Comparison of ENCODE assay signal across 1 cellular context in genomic region chr19:17200408-17201079, GRCh38.
A peak's percentile ranks its signal among the peaks of the same experiment; 100 is the strongest.
TF ChIP-seq lines count a peak whose summit lies in the region.

No MANE protein-coding gene starts in this region.

TF ChIP-seq in HepG2, 621 proteins besides CTCF, POLR2A, EP300 and RAD21 (continued from another document and continues in another):
- TF ChIP-seq, protein P1, sequence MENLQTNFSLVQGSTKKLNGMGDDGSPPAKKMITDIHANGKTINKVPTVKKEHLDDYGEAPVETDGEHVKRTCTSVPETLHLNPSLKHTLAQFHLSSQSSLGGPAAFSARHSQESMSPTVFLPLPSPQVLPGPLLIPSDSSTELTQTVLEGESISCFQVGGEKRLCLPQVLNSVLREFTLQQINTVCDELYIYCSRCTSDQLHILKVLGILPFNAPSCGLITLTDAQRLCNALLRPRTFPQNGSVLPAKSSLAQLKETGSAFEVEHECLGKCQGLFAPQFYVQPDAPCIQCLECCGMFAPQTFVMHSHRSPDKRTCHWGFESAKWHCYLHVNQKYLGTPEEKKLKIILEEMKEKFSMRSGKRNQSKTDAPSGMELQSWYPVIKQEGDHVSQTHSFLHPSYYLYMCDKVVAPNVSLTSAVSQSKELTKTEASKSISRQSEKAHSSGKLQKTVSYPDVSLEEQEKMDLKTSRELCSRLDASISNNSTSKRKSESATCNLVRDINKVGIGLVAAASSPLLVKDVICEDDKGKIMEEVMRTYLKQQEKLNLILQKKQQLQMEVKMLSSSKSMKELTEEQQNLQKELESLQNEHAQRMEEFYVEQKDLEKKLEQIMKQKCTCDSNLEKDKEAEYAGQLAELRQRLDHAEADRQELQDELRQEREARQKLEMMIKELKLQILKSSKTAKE (CRISPR knock-in tag; IDR thresholded peaks at IDR 0.05; ENCODE audit: borderline replicate concordance): 0 out of 2 replicates have a peak, but pooled peaks have one; percentile 39
- TF ChIP-seq, protein P2, sequence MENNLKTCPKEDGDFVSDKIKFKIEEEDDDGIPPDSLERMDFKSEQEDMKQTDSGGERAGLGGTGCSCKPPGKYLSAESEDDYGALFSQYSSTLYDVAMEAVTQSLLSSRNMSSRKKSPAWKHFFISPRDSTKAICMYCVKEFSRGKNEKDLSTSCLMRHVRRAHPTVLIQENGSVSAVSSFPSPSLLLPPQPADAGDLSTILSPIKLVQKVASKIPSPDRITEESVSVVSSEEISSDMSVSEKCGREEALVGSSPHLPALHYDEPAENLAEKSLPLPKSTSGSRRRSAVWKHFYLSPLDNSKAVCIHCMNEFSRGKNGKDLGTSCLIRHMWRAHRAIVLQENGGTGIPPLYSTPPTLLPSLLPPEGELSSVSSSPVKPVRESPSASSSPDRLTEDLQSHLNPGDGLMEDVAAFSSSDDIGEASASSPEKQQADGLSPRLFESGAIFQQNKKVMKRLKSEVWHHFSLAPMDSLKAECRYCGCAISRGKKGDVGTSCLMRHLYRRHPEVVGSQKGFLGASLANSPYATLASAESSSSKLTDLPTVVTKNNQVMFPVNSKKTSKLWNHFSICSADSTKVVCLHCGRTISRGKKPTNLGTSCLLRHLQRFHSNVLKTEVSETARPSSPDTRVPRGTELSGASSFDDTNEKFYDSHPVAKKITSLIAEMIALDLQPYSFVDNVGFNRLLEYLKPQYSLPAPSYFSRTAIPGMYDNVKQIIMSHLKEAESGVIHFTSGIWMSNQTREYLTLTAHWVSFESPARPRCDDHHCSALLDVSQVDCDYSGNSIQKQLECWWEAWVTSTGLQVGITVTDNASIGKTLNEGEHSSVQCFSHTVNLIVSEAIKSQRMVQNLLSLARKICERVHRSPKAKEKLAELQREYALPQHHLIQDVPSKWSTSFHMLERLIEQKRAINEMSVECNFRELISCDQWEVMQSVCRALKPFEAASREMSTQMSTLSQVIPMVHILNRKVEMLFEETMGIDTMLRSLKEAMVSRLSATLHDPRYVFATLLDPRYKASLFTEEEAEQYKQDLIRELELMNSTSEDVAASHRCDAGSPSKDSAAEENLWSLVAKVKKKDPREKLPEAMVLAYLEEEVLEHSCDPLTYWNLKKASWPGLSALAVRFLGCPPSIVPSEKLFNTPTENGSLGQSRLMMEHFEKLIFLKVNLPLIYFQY (CRISPR knock-in tag; IDR thresholded peaks at IDR 0.05; ENCODE audit: borderline replicate concordance): no peak
- TF ChIP-seq NFIB (CRISPR knock-in tag; IDR thresholded peaks at IDR 0.05; ENCODE audit: borderline replicate concordance): no peak
- TF ChIP-seq KLF12 (CRISPR knock-in tag; IDR thresholded peaks at IDR 0.05; ENCODE audit: borderline replicate concordance): no peak
- no peak for TF ChIP-seq ATRX (CRISPR knock-in tag; IDR thresholded peaks at IDR 0.05; ENCODE audit: borderline replicate concordance)
- TF ChIP-seq ZNF564 (CRISPR knock-in tag; IDR thresholded peaks at IDR 0.05): no peak
- TF ChIP-seq EEA1 (CRISPR knock-in tag; IDR thresholded peaks at IDR 0.05; ENCODE audit: borderline replicate concordance): no peak
- TF ChIP-seq RERE (CRISPR knock-in tag; IDR thresholded peaks at IDR 0.05; ENCODE audit: low read depth): no peak
- TF ChIP-seq NR2F1 (CRISPR knock-in tag; IDR thresholded peaks at IDR 0.05): peak; percentile 78 to 90; a peak in 3 of 4 replicates
- no peak for TF ChIP-seq MAFG (CRISPR knock-in tag; IDR thresholded peaks at IDR 0.05)
- TF ChIP-seq ESRRA (CRISPR knock-in tag; IDR thresholded peaks at IDR 0.05; ENCODE audit: low read depth): peak; percentile 52
- peak; percentile 55; the same call in 1 of the 2 replicates for TF ChIP-seq ZMYM4 (CRISPR knock-in tag; IDR thresholded peaks at IDR 0.05)
- no peak for TF ChIP-seq CEBPB (IDR thresholded peaks at IDR 0.05; ENCODE audit: borderline replicate concordance, low read depth, low read length)
- peak; percentile 45; the same call in 1 of the 2 replicates for TF ChIP-seq MIER2 (CRISPR knock-in tag; IDR thresholded peaks at IDR 0.05)
- 0 out of 2 replicates have a peak, but pooled peaks have one; percentile 29 for TF ChIP-seq ZNF414 (CRISPR knock-in tag; IDR thresholded peaks at IDR 0.05)
- no peak for TF ChIP-seq IKZF1 (IDR thresholded peaks at IDR 0.05)
- TF ChIP-seq MAX (IDR thresholded peaks at IDR 0.05): peak; percentile 86
- no peak for TF ChIP-seq ZNF230 (CRISPR knock-in tag; IDR thresholded peaks at IDR 0.05)
- TF ChIP-seq, protein P3, sequence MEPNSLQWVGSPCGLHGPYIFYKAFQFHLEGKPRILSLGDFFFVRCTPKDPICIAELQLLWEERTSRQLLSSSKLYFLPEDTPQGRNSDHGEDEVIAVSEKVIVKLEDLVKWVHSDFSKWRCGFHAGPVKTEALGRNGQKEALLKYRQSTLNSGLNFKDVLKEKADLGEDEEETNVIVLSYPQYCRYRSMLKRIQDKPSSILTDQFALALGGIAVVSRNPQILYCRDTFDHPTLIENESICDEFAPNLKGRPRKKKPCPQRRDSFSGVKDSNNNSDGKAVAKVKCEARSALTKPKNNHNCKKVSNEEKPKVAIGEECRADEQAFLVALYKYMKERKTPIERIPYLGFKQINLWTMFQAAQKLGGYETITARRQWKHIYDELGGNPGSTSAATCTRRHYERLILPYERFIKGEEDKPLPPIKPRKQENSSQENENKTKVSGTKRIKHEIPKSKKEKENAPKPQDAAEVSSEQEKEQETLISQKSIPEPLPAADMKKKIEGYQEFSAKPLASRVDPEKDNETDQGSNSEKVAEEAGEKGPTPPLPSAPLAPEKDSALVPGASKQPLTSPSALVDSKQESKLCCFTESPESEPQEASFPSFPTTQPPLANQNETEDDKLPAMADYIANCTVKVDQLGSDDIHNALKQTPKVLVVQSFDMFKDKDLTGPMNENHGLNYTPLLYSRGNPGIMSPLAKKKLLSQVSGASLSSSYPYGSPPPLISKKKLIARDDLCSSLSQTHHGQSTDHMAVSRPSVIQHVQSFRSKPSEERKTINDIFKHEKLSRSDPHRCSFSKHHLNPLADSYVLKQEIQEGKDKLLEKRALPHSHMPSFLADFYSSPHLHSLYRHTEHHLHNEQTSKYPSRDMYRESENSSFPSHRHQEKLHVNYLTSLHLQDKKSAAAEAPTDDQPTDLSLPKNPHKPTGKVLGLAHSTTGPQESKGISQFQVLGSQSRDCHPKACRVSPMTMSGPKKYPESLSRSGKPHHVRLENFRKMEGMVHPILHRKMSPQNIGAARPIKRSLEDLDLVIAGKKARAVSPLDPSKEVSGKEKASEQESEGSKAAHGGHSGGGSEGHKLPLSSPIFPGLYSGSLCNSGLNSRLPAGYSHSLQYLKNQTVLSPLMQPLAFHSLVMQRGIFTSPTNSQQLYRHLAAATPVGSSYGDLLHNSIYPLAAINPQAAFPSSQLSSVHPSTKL (CRISPR knock-in tag; IDR thresholded peaks at IDR 0.05): peak; percentile 58
- no peak for TF ChIP-seq PCBP1 (IDR thresholded peaks at IDR 0.05; ENCODE audit: borderline replicate concordance, low read depth, low read length)
- TF ChIP-seq, protein P4, sequence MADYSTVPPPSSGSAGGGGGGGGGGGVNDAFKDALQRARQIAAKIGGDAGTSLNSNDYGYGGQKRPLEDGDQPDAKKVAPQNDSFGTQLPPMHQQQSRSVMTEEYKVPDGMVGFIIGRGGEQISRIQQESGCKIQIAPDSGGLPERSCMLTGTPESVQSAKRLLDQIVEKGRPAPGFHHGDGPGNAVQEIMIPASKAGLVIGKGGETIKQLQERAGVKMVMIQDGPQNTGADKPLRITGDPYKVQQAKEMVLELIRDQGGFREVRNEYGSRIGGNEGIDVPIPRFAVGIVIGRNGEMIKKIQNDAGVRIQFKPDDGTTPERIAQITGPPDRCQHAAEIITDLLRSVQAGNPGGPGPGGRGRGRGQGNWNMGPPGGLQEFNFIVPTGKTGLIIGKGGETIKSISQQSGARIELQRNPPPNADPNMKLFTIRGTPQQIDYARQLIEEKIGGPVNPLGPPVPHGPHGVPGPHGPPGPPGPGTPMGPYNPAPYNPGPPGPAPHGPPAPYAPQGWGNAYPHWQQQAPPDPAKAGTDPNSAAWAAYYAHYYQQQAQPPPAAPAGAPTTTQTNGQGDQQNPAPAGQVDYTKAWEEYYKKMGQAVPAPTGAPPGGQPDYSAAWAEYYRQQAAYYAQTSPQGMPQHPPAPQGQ (CRISPR knock-in tag; IDR thresholded peaks at IDR 0.05; ENCODE audit: borderline replicate concordance): no peak
- TF ChIP-seq SAP130 (CRISPR knock-in tag; IDR thresholded peaks at IDR 0.05; ENCODE audit: low read depth): peak; percentile 67
- 0 out of 2 replicates have a peak, but pooled peaks have one; percentile 58 for TF ChIP-seq TARDBP (CRISPR knock-in tag; IDR thresholded peaks at IDR 0.05)
- no peak for TF ChIP-seq JDP2 (CRISPR knock-in tag; IDR thresholded peaks at IDR 0.05; ENCODE audit: borderline replicate concordance)
- no peak for TF ChIP-seq ZNF280B (CRISPR knock-in tag; IDR thresholded peaks at IDR 0.05; ENCODE audit: borderline replicate concordance)
- TF ChIP-seq RCOR2 (CRISPR knock-in tag; IDR thresholded peaks at IDR 0.05): peak; percentile 78; the same call in 1 of the 2 replicates
- no peak for TF ChIP-seq MAFF (IDR thresholded peaks at IDR 0.05; ENCODE audit: low read depth, low read length)
- TF ChIP-seq THAP11 (CRISPR knock-in tag; IDR thresholded peaks at IDR 0.05): 0 out of 2 replicates have a peak, but pooled peaks have one; percentile 32
- no peak for TF ChIP-seq ZNF670 (CRISPR knock-in tag; IDR thresholded peaks at IDR 0.05; ENCODE audit: borderline replicate concordance)
- TF ChIP-seq, protein P5, sequence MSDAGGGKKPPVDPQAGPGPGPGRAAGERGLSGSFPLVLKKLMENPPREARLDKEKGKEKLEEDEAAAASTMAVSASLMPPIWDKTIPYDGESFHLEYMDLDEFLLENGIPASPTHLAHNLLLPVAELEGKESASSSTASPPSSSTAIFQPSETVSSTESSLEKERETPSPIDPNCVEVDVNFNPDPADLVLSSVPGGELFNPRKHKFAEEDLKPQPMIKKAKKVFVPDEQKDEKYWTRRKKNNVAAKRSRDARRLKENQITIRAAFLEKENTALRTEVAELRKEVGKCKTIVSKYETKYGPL (CRISPR knock-in tag; IDR thresholded peaks at IDR 0.05): no peak
- TF ChIP-seq, protein P6, sequence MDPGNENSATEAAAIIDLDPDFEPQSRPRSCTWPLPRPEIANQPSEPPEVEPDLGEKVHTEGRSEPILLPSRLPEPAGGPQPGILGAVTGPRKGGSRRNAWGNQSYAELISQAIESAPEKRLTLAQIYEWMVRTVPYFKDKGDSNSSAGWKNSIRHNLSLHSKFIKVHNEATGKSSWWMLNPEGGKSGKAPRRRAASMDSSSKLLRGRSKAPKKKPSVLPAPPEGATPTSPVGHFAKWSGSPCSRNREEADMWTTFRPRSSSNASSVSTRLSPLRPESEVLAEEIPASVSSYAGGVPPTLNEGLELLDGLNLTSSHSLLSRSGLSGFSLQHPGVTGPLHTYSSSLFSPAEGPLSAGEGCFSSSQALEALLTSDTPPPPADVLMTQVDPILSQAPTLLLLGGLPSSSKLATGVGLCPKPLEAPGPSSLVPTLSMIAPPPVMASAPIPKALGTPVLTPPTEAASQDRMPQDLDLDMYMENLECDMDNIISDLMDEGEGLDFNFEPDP (CRISPR knock-in tag; conservative IDR thresholded peaks at IDR 0.05): no peak
- TF ChIP-seq ZNF501 (CRISPR knock-in tag; IDR thresholded peaks at IDR 0.05): peak; percentile 42; the same call in 1 of the 2 replicates
- TF ChIP-seq KMT2B (CRISPR knock-in tag; IDR thresholded peaks at IDR 0.05): no peak
- TF ChIP-seq ZSCAN21 (CRISPR knock-in tag; IDR thresholded peaks at IDR 0.05; ENCODE audit: borderline replicate concordance): peak; percentile 49; the same call in 1 of the 2 replicates
- TF ChIP-seq ZNF841 (CRISPR knock-in tag; IDR thresholded peaks at IDR 0.05; ENCODE audit: borderline replicate concordance): no peak
- no peak for TF ChIP-seq ZNF768 (CRISPR knock-in tag; IDR thresholded peaks at IDR 0.05)
